Comparison of ENCODE assay signal across 1 cellular context in the genomic region with DNA sequence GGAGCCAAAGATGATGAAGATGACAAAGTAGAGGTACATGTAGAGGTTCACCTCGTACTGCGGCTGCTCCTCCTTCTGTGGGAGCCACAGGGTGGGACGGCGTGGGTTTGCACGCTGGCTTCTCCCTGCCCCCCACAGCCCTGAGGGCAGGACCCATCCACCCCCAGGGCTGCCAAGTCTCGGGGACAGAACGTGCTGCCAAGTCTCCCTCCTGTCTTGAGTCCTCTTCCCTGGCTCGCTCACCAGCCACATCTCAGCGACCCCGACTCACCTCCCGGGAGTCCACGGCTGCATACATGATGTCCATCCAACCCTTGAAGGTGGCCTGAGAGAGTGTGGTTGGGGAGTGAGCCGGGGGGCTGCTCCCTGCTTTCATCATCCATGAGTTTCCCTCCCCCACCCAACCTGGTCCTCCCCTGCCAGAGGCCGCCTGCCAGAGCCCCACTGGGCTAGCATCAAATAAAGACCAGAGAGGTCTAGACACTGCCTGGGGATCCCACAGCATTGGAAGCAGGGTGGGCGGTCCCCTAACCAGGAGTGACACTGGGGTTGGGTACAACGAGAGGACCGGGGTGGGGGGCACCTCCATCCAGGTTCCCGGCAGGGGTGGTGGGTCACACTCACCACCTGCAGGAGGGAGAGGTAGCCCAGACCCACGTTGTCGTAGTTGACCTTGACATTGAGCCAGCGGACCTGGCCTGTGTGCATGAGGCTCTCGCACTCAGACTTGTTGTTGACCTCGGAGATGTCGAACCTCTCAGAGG.
TF ChIP-seq lines count a peak whose summit lies in the region.

No MANE protein-coding gene starts in this region.

TF ChIP-seq in H1, 55 proteins besides CTCF, POLR2A, EP300 and RAD21:
- TF ChIP-seq BRCA1 (IDR thresholded peaks at IDR 0.05; ENCODE audit: low read depth, low read length) (no peak), CBX5 (IDR thresholded peaks at IDR 0.05; ENCODE audit: low read depth, low read length) (no peak), CBX8 (IDR thresholded peaks at IDR 0.05; ENCODE audit: borderline replicate concordance, low read depth, low read length) (no peak), TBP (IDR thresholded peaks at IDR 0.05; ENCODE audit: low read depth, low read length) (no peak), BACH1 (IDR thresholded peaks at IDR 0.05; ENCODE audit: low read length) (no peak)
TF ChIP-seq in H1: peak in this region for 0.
